ENCODE assay signal across 18 cellular contexts in genomic region chr12:107138990-107139389, GRCh38.
"Had no signal": no experiment of that assay in that cellular context is flagged by ENCODE, and none has a peak within 500 bp of the region (broad histone marks: within the 10 kb centered on the region; RNA-seq: fewer than 3 reads in every experiment).

No MANE protein-coding gene starts in this region.

- H3K27me3 ChIP-seq: dorsolateral prefrontal cortex, esophagus muscularis mucosa, foreskin keratinocyte, gastroesophageal sphincter, heart left ventricle, left lung had no signal

- H3K4me1 Mint-ChIP-seq: mesothelial cell of epicardium, naive B cell had no signal

- H3K36me3 ChIP-seq: esophagus muscularis mucosa, gastroesophageal sphincter, heart left ventricle, left lung, lower lobe of right lung had no signal

- H3K9me3 Mint-ChIP-seq: mesothelial cell of epicardium, naive B cell had no signal

- H3K27ac Mint-ChIP-seq: mesothelial cell of epicardium, naive B cell had no signal

- H3K4me1 ChIP-seq: esophagus muscularis mucosa, foreskin keratinocyte, gastroesophageal sphincter, heart left ventricle, left lung, lower lobe of right lung had no signal

- ATAC-seq: foreskin keratinocyte, gastroesophageal sphincter, heart left ventricle, left cardiac atrium, left lung, left ventricle myocardium superior, lower lobe of right lung, mucosa of descending colon had no signal

- DNase-seq: dermis blood vessel endothelial cell; dorsolateral prefrontal cortex; effector CD4-positive, alpha-beta T cell; effector memory CD4-positive, alpha-beta T cell; foreskin keratinocyte; heart left ventricle; hippocampal formation; left cardiac atrium; left lung; left ventricle myocardium superior; lower lobe of right lung; mesenchymal stem cell; mucosa of descending colon; naive B cell had no signal

- H3K9me3 ChIP-seq: esophagus muscularis mucosa, gastroesophageal sphincter, heart left ventricle, left lung, lower lobe of right lung, mucosa of descending colon had no signal

- H3K4me3 Mint-ChIP-seq: mesothelial cell of epicardium, naive B cell had no signal

- H3K27ac ChIP-seq: coronary artery, dorsolateral prefrontal cortex, esophagus muscularis mucosa, foreskin keratinocyte, gastroesophageal sphincter, heart left ventricle, left lung, lower lobe of right lung had no signal

- H3K36me3 Mint-ChIP-seq: mesothelial cell of epicardium, naive B cell had no signal

- H3K4me3 ChIP-seq: coronary artery, dorsolateral prefrontal cortex, esophagus muscularis mucosa, gastroesophageal sphincter, heart left ventricle, left lung, lower lobe of right lung, mucosa of descending colon had no signal
